In the genomic region with DNA sequence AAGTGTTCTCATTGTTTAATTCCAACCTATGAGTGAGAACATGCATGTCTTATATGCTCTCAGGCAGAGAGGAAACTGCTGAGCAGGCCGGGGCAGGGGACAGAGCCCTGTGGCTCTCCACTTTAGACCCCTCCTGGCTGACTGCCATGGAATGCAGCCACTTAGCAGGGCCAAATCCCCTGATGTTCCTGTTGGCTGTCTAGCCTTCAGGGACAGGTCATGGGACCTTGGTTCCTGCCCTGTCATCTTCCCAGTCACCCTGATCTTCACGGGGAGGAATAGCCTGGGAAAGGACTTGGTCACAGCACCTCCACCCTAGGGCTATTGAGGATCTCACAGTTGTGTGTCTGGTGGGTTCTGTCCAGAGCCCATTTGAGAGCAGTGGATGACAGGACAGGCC, we compare ENCODE assay signal across 1 cellular context. TPM values are rescaled to one million over a fixed set of nuclear protein-coding genes. Genes with fewer than 3 reads are reported as not detected.
"Had no signal": no experiment of that assay in that cellular context is flagged by ENCODE, and none has a peak within 500 bp of the region (broad histone marks: within the 10 kb centered on the region; RNA-seq: fewer than 3 reads in every experiment).

No MANE protein-coding gene starts in this region.

RNA-seq across cellular contexts. Expression of a gene that starts 13.5 kb away (rescaled TPM):
- total RNA-seq: naive thymus-derived CD8-positive, alpha-beta T cell had no signal
